Comparison of ENCODE assay signal across 8 cellular contexts in genomic region chr10:90787906-90788491, GRCh38.
DNase-seq lines count a peak whose midpoint lies in the region; ATAC-seq, FAIRE-seq and TF ChIP-seq lines count a peak whose summit lies in the region.

No MANE protein-coding gene starts in this region.

- no peaks in the 10 kb centered on the region for H4K20me1 ChIP-seq in GM12878 (ENCODE audit: control insufficient read depth, insufficient read depth)

- H3K27me3 ChIP-seq in GM12878 (replicated peaks in 1 of 2; ENCODE audit: control insufficient read depth in 2 of 2, insufficient read depth in 2 of 2, low read length in 1 of 2) (0 out of 4 replicates have a peak, but pooled peaks cover 0 to 3% of the 10 kb centered on the region in 2 experiments), upper lobe of right lung (no peaks in the 10 kb centered on the region)

- peak; percentile 84 for TF ChIP-seq CTCF in AG09319 (IDR thresholded peaks at IDR 0.05; ENCODE audit: low read depth, low read length)
- peak; percentile 72 for TF ChIP-seq CTCF in GM12865 (IDR thresholded peaks at IDR 0.05; ENCODE audit: insufficient read depth, low read depth, low read length, missing control alignments)
- TF ChIP-seq CTCF in GM12878 (IDR thresholded peaks at IDR 0.05 in 2 of 3, conservative IDR thresholded peaks at IDR 0.05 in 1 of 3; ENCODE audit: control insufficient read depth in 2 of 3, extremely low read depth in 1 of 3, insufficient read depth in 1 of 3, low read depth in 3 of 3, low read length in 3 of 3): peak; percentile 65 to 72 (median 67)
- peak; percentile 78 for TF ChIP-seq CTCF in upper lobe of right lung (IDR thresholded peaks at IDR 0.05)

- no peak overlapping the region for H3K9ac ChIP-seq in GM12878 (ENCODE audit: control insufficient read depth, insufficient read depth, low read length)

- no peak overlapping the region for H2AFZ ChIP-seq in GM12878 (ENCODE audit: control insufficient read depth, low read depth, low read length)

- intact Hi-C loops in GM12878 (cut with micrococcal nuclease; ENCODE audit: unreplicated experiment): loop anchor here (1.0 kb wide), 2 partner anchors 37 to 995 kb away; no protein-coding TSS in a partner anchor
- intact Hi-C loops in upper lobe of right lung (cut with DNase I): no loop called here

- SMC1A ChIA-PET in GM12878 (lab: Charles Lee; ENCODE audit: uncharacterized antibody, unreplicated experiment): interaction anchor here (0.6 to 2.4 kb wide), 9 partner anchors 9 to 993 kb away, joined by 3 to 10 read pairs (median 3); no protein-coding TSS in a partner anchor

- POLR2A ChIA-PET in GM12878 (lab: Charles Lee): no interaction called here

- TF ChIP-seq EP300 in GM12878 (IDR thresholded peaks at IDR 0.05; ENCODE audit: borderline replicate concordance in 1 of 2, control insufficient read depth in 1 of 2, low read depth in 2 of 2, low read length in 2 of 2): no peak

- BruUV-seq in GM12878 (replicated peaks; lab: Mats Ljungman, UMichigan): no TSS peak

- H3K36me3 ChIP-seq in GM12878 (ENCODE audit: control insufficient read depth in 2 of 2, insufficient read depth in 2 of 2, low read length in 1 of 2) (no peaks in the 10 kb centered on the region), upper lobe of right lung (no peaks in the 10 kb centered on the region)

- TF ChIP-seq POLR2A in GM12878 (IDR thresholded peaks at IDR 0.05; ENCODE audit: low read depth, low read length): no peak

- DNase-seq in AG09319 (ENCODE audit: extremely low read depth, low read depth): no peak
- DNase-seq in GM12865 (ENCODE audit: low read depth): peak; percentile 51
- peak; percentile 10 for DNase-seq in NCI-H345 treated with DMSO at 0.1 percent for 48 hours (lab: John Stamatoyannopoulos, UW; ENCODE audit: unreplicated experiment)
- DNase-seq in GM12878 (ENCODE audit: low read depth, low spot score): no peak
- peak; percentile 48 for DNase-seq in kidney tubule cell (ENCODE audit: low spot score)
- no peak for DNase-seq in upper lobe of right lung
- DNase-seq in T-helper 9 cell: no peak

- CTCF ChIA-PET in GM12878 (lab: Yijun Ruan, JAX): interaction anchor here (0.7 to 3.7 kb wide), 24 partner anchors 10 to 996 kb away, joined by 3 to 25 read pairs (median 4); partner anchors contain the start of gene RPP30

- no peak overlapping the region for H3K4me2 ChIP-seq in GM12878 (ENCODE audit: control insufficient read depth, insufficient read depth)

- H3K4me1 ChIP-seq in GM12878 (ENCODE audit: control insufficient read depth, insufficient read depth, low read length): no peaks in the 10 kb centered on the region
- H3K4me1 ChIP-seq in upper lobe of right lung: no peaks in the 10 kb centered on the region

- H3K27ac ChIP-seq in GM12878 (ENCODE audit: control insufficient read depth, insufficient read depth) (no peak overlapping the region), upper lobe of right lung (no peak overlapping the region)

- 13% methylated on average over 7 of the region's 7 CpGs for WGBS in GM12878 (ENCODE audit: insufficient coverage, insufficient replicate concordance, low lambda C conversion rate, missing lambda C conversion rate)

- in situ Hi-C loops in GM12878 (cut with MboI): no loop called here

- peak; percentile 81 for FAIRE-seq in GM12878 (lab: Jason Lieb, UNC)

- RAD21 ChIA-PET in GM12878 (lab: Charles Lee; ENCODE audit: unreplicated experiment): interaction anchor here (0.6 to 1.5 kb wide), 4 partner anchors 30 to 42 kb away, joined by 3 to 4 read pairs (median 4); no protein-coding TSS in a partner anchor

- H3K9me3 ChIP-seq in GM12878 (replicated peaks; ENCODE audit: control insufficient read depth, insufficient read depth, low read length) (no peaks in the 10 kb centered on the region), upper lobe of right lung (no peaks in the 10 kb centered on the region)

- H3K79me2 ChIP-seq in GM12878 (ENCODE audit: control insufficient read depth, insufficient read depth, low read length): no peaks in the 10 kb centered on the region

- peak; percentile 78 for ATAC-seq in GM12878
- peak; percentile 82 for ATAC-seq in upper lobe of right lung
- ATAC-seq in GM18909 (IDR thresholded peaks at IDR 0.05; ENCODE audit: poor library complexity, unreplicated experiment): no peak

- peak; percentile 65 for TF ChIP-seq RAD21 in GM12878 (IDR thresholded peaks at IDR 0.05; ENCODE audit: insufficient read depth, low read depth, low read length)

- H3K4me3 ChIP-seq in GM12865 (ENCODE audit: low read depth, low read length) (no peak overlapping the region), GM12878 (no peak overlapping the region), upper lobe of right lung (no peak overlapping the region)

TF ChIP-seq in GM12878, 131 proteins besides CTCF, POLR2A, EP300 and RAD21:
- no peak for TF ChIP-seq BCL11A (IDR thresholded peaks at IDR 0.05; ENCODE audit: low read depth, low read length)
- no peak for TF ChIP-seq RUNX3 (IDR thresholded peaks at IDR 0.05; ENCODE audit: low read length)
- TF ChIP-seq PRDM15 (CRISPR knock-in tag; IDR thresholded peaks at IDR 0.05): no peak
- no peak for TF ChIP-seq ZZZ3 (IDR thresholded peaks at IDR 0.05; ENCODE audit: control insufficient read depth, insufficient read length, low read depth)
- TF ChIP-seq YY1 (IDR thresholded peaks at IDR 0.05; ENCODE audit: low read depth, low read length): peak; percentile 84
- TF ChIP-seq MTA2 (IDR thresholded peaks at IDR 0.05; ENCODE audit: low read depth): no peak
- TF ChIP-seq SREBF1 (IDR thresholded peaks at IDR 0.05; ENCODE audit: low read length): no peak
- no peak for TF ChIP-seq MEF2B (IDR thresholded peaks at IDR 0.05; ENCODE audit: partially characterized antibody, poor library complexity, severe bottlenecking)
- no peak for TF ChIP-seq NKRF (conservative IDR thresholded peaks at IDR 0.05)
- TF ChIP-seq IKZF2 (IDR thresholded peaks at IDR 0.05): no peak
- TF ChIP-seq MEF2A (IDR thresholded peaks at IDR 0.05; ENCODE audit: insufficient read depth, low read depth, low read length): no peak
- peak; percentile 66; the same call in 1 of the 2 replicates for TF ChIP-seq SMC3 (IDR thresholded peaks at IDR 0.05; ENCODE audit: borderline replicate concordance, low read length)

Comparison
In these comparisons a context has a peak if more than half of its experiments do, and no peak if none do; other contexts are left out.
1. DNase-seq: peak in GM12865 (single experiment), NCI-H345 treated with DMSO at 0.1 percent for 48 hours (single experiment) and kidney tubule cell (single experiment); none in AG09319 (single experiment), GM12878 (single experiment), upper lobe of right lung (single experiment) and T-helper 9 cell (single experiment).
2. Peak in every context shown above with its lines, with median percentiles within 50 percentile points of each other: CTCF ChIP-seq.